Comparison of ENCODE assay signal across 8 cellular contexts in genomic region chr19:38850976-38851621, GRCh38. TPM values are rescaled to one million over a fixed set of nuclear protein-coding genes. Genes with fewer than 3 reads are reported as not detected.
DNase-seq lines count a peak whose midpoint lies in the region; ATAC-seq and TF ChIP-seq lines count a peak whose summit lies in the region.

No MANE protein-coding gene starts in this region.

- H3K4ac ChIP-seq in IMR-90 (ENCODE audit: low read depth, low read length) = peak overlapping the region; percentile 84

- H3K4me1 Mint-ChIP-seq in activated naive CD4-positive, alpha-beta T cell treated with anti-CD3 and anti-CD28 coated beads for 36 hours (ENCODE audit: low read depth) = peaks cover 38% of the 10 kb centered on the region

- H3K4me3 ChIP-seq in IMR-90 (ENCODE audit: insufficient read depth, low read depth, low read length) = peak overlapping the region; percentile 49
- peak overlapping the region; percentile 47 to 95 (median 86) for H3K4me3 ChIP-seq in heart right ventricle

- H3K14ac ChIP-seq in IMR-90 (replicated peaks; ENCODE audit: low read depth, low read length) = peak overlapping the region; percentile 77

- H3K23ac ChIP-seq in IMR-90 (ENCODE audit: low read depth, low read length) = peak overlapping the region; percentile 84

- no peak for TF ChIP-seq RAD21 in IMR-90 (IDR thresholded peaks at IDR 0.05; ENCODE audit: low read length)

- peak overlapping the region; percentile 94 for H2AFZ ChIP-seq in IMR-90 (replicated peaks; ENCODE audit: low read length, poor library complexity)

- no TSS peak for BruUV-seq in IMR-90 (replicated peaks; lab: Mats Ljungman, UMichigan)

- H3K4me3 Mint-ChIP-seq in activated naive CD4-positive, alpha-beta T cell treated with anti-CD3 and anti-CD28 coated beads for 36 hours = peak overlapping the region; percentile 91

- H2BK5ac ChIP-seq in IMR-90 (ENCODE audit: low read depth, low read length, poor library complexity, severe bottlenecking) = peak overlapping the region; percentile 85

- H3K18ac ChIP-seq in IMR-90 (ENCODE audit: low read depth, low read length) = peak overlapping the region; percentile 58; the same call in 1 of the 2 replicates

- no peak for DNase-seq in IMR-90
- peak; percentile 59 for DNase-seq in activated naive CD4-positive, alpha-beta T cell treated with anti-CD3 and anti-CD28 coated beads for 36 hours
- DNase-seq in heart right ventricle = peak; percentile 39 to 48
- DNase-seq in putamen (ENCODE audit: low spot score) = peak; percentile 41
- DNase-seq in NOMO-1 treated with dmso at 0.1 percent for 144 hours (lab: John Stamatoyannopoulos, UW; ENCODE audit: unreplicated experiment) = no peak
- no peak for DNase-seq in AG20443 (ENCODE audit: low spot score)
- DNase-seq in NCI-H1048 (lab: John Stamatoyannopoulos, UW) = no peak

- peak overlapping the region; percentile 100 for H3K27ac ChIP-seq in 22Rv1
- H3K27ac ChIP-seq in IMR-90 (ENCODE audit: insufficient read depth, low read length) = peak overlapping the region; percentile 71
- peak overlapping the region; percentile 94 to 100 (median 99) for H3K27ac ChIP-seq in heart right ventricle

- H3K9me1 ChIP-seq in IMR-90 (ENCODE audit: insufficient read depth, low read length) = peaks cover 9% of the 10 kb centered on the region

- peak overlapping the region; percentile 51 to 94 for H4K8ac ChIP-seq in IMR-90 (ENCODE audit: low read depth in 2 of 2, low read length in 2 of 2)

- H4K5ac ChIP-seq in IMR-90 (ENCODE audit: low read depth, low read length) = peak overlapping the region; percentile 52

- WGBS in IMR-90 (ENCODE audit: extremely low coverage in 2 of 2, insufficient read length in 1 of 2), 2 experiments = 3% methylated on average over 18 of the region's 40 CpGs; no CpG with 5 or more reads in 1 of the 2 experiments
- 2 to 5% methylated on average over 40 of the region's 40 CpGs for WGBS in heart right ventricle, 2 donors

- no peak for TF ChIP-seq POLR2A in IMR-90 (IDR thresholded peaks at IDR 0.05; ENCODE audit: low read depth, low read length)

- peak overlapping the region; percentile 86 for H3K4me2 ChIP-seq in IMR-90 (ENCODE audit: low read depth, low read length)

- no peaks in the 10 kb centered on the region for H3K27me3 Mint-ChIP-seq in activated naive CD4-positive, alpha-beta T cell treated with anti-CD3 and anti-CD28 coated beads for 36 hours (ENCODE audit: low read depth)

- peaks cover 15% of the 10 kb centered on the region for H3K4me1 ChIP-seq in IMR-90 (ENCODE audit: control insufficient read depth, insufficient read depth, low read length)
- peaks cover 17 to 49% (median 40%) of the 10 kb centered on the region in 9 donors for H3K4me1 ChIP-seq in heart right ventricle

- H2BK120ac ChIP-seq in IMR-90 (ENCODE audit: low read depth, low read length) = peak overlapping the region; percentile 77

- H3K9me3 Mint-ChIP-seq in activated naive CD4-positive, alpha-beta T cell treated with anti-CD3 and anti-CD28 coated beads for 36 hours = no peaks in the 10 kb centered on the region

- H2BK20ac ChIP-seq in IMR-90 (ENCODE audit: low read depth, low read length) = no peak overlapping the region

- H2BK15ac ChIP-seq in IMR-90 (ENCODE audit: low read depth, low read length) = peak overlapping the region; percentile 3; the same call in 1 of the 3 replicates

- H3K9me3 ChIP-seq in IMR-90 (ENCODE audit: control insufficient read depth, insufficient read depth, low read length) = no peaks in the 10 kb centered on the region
- no peaks in the 10 kb centered on the region for H3K9me3 ChIP-seq in heart right ventricle

- H4K91ac ChIP-seq in IMR-90 (ENCODE audit: insufficient read depth, low read depth, low read length) = peak overlapping the region; percentile 88

- peaks cover 14% of the 10 kb centered on the region for H3K36me3 ChIP-seq in IMR-90 (ENCODE audit: control insufficient read depth, insufficient read depth, low read length)
- H3K36me3 ChIP-seq in heart right ventricle = peaks cover 0 to 25% (median 17%) of the 10 kb centered on the region in 9 donors

- CTCF ChIA-PET in IMR-90 (lab: Yijun Ruan, JAX) = interaction anchor here (0.6 kb wide), 1 partner anchor 18 kb away, joined by 3 read pairs; no protein-coding TSS in a partner anchor
- CTCF ChIA-PET in activated naive CD4-positive, alpha-beta T cell treated with anti-CD3 and anti-CD28 coated beads for 36 hours (lab: Charles Lee) = interaction anchor here (0.7 to 2.4 kb wide), 3 partner anchors 18 to 37 kb away, joined by 3 to 13 read pairs (median 3); no protein-coding TSS in a partner anchor

- intact Hi-C loops in IMR-90 (cut with micrococcal nuclease) (loop anchor here (1.0 kb wide), 2 partner anchors 48 to 79 kb away; partner anchors contain the start of genes MRPS12, NFKBIB, SARS2 and SIRT2), heart right ventricle (cut with DNase I) (loop anchor here in 5 of 10 donors (1.0 to 5.0 kb wide), 4 partner anchors 20 to 48 kb away; partner anchors contain the start of genes NFKBIB (in 4 of the 5), SIRT2 (in 4 of the 5) and ECH1 (in 1 of the 5))
- intact Hi-C loops in activated naive CD4-positive, alpha-beta T cell treated with anti-CD3 and anti-CD28 coated beads for 36 hours (cut with micrococcal nuclease) = loop anchor here (1.0 to 10.0 kb wide), 11 partner anchors 14 to 589 kb away; partner anchors contain the start of genes ACTN4, ECH1, GMFG and MRPS12

- H3K27me3 ChIP-seq in IMR-90 (ENCODE audit: control insufficient read depth, insufficient read depth, low read length) (no peaks in the 10 kb centered on the region), heart right ventricle (no peaks in the 10 kb centered on the region)

- in situ Hi-C loops in IMR-90 (cut with MboI; ENCODE audit: low sequenced_read_pairs) = no loop called here

- POLR2A ChIA-PET in IMR-90 (lab: Charles Lee; ENCODE audit: unreplicated experiment) = no interaction called here

- H3K79me1 ChIP-seq in IMR-90 (ENCODE audit: low read depth in 1 of 2, low read length in 2 of 2) = peaks cover 7 to 47% of the 10 kb centered on the region in 2 experiments; a peak in 3 of 4 replicates

- peak overlapping the region; percentile 99 for H2AK5ac ChIP-seq in IMR-90 (ENCODE audit: low read depth, low read length)

- peak overlapping the region; percentile 96 for H3K27ac Mint-ChIP-seq in activated naive CD4-positive, alpha-beta T cell treated with anti-CD3 and anti-CD28 coated beads for 36 hours

- H3K9ac ChIP-seq in IMR-90 (ENCODE audit: low read depth, low read length) = peak overlapping the region; percentile 71

- peak overlapping the region; percentile 96 for H2AK9ac ChIP-seq in IMR-90 (replicated peaks; ENCODE audit: low read depth, low read length, poor library complexity)

- no peak for ATAC-seq in IMR-90 (ENCODE audit: low read depth)
- ATAC-seq in heart right ventricle = peak in 1 of 8 donors; percentile 8

- dilution Hi-C loops in IMR-90 (cut with HindIII; ENCODE audit: low sequenced_read_pairs, unreplicated experiment) = no loop called here

- TF ChIP-seq CTCF in 22Rv1 (IDR thresholded peaks at IDR 0.05) (no peak), IMR-90 (conservative IDR thresholded peaks at IDR 0.05; ENCODE audit: low read depth, low read length) (no peak), heart right ventricle (IDR thresholded peaks at IDR 0.05) (no peak)

- peaks cover 30% of the 10 kb centered on the region for H4K20me1 ChIP-seq in IMR-90 (ENCODE audit: insufficient read depth, low read length)

- peaks cover 33% of the 10 kb centered on the region for H3K36me3 Mint-ChIP-seq in activated naive CD4-positive, alpha-beta T cell treated with anti-CD3 and anti-CD28 coated beads for 36 hours (ENCODE audit: low read depth)

- H3K56ac ChIP-seq in IMR-90 (ENCODE audit: extremely low read depth, insufficient read depth, low read length) = peak overlapping the region; percentile 74

RNA-seq across cellular contexts. Expression of gene HNRNPL, which starts 1.3 kb away (rescaled TPM):
- total RNA-seq in IMR-90 (2012; rRNA removed) = 316 and 429 TPM in 2 replicates
- 277 and 280 TPM in 2 replicates for polyA plus RNA-seq in IMR-90 (2012; rRNA removed)
- polyA plus RNA-seq in IMR-90 (2012; cell fraction: cytosol; rRNA removed) = 159 and 260 TPM in 2 replicates
- 202 and 318 TPM in 2 replicates for polyA plus RNA-seq in IMR-90 (2012; cell fraction: nucleus; rRNA removed; ENCODE audit: low replicate concordance)
- 100 to 1,000 TPM; 777 to 829 TPM for total RNA-seq in activated naive CD4-positive, alpha-beta T cell treated with anti-CD3 and anti-CD28 coated beads for 36 hours
- total RNA-seq in heart right ventricle = 100 to 1,000 TPM; 134 to 196 (median 170) TPM
- polyA plus RNA-seq in heart right ventricle = 100 to 1,000 TPM; 130 to 181 TPM

RNA-seq across cellular contexts. Expression of gene ECH1, which starts 19.5 kb away (rescaled TPM):
- total RNA-seq in IMR-90 (2012; rRNA removed) (15.0 and 15.6 TPM in 2 replicates), heart right ventricle (100 to 1,000 TPM; 418 to 987 (median 671) TPM)
- polyA plus RNA-seq in IMR-90 (2012; rRNA removed) (62.1 and 62.3 TPM in 2 replicates), heart right ventricle (1,000 to 10,000 TPM in 1 of 2 donors, 100 to 1,000 TPM in 1; 446 to 1,208 TPM)
- polyA plus RNA-seq in IMR-90 (2012; cell fraction: cytosol; rRNA removed) = 91.1 and 125 TPM in 2 replicates
- 56.4 and 61.3 TPM in 2 replicates for polyA plus RNA-seq in IMR-90 (2012; cell fraction: nucleus; rRNA removed; ENCODE audit: low replicate concordance)
- 100 to 1,000 TPM; 137 to 145 TPM for total RNA-seq in activated naive CD4-positive, alpha-beta T cell treated with anti-CD3 and anti-CD28 coated beads for 36 hours

RNA-seq across cellular contexts. Expression of gene RINL, which starts 27.0 kb away (rescaled TPM):
- total RNA-seq in IMR-90 (2012; rRNA removed) (0.72 and 0.83 TPM in 2 replicates), heart right ventricle (1 to 10 TPM; 1.6 to 7.0 (median 2.8) TPM)
- polyA plus RNA-seq in IMR-90 (2012; rRNA removed) (1.2 and 1.9 TPM in 2 replicates), heart right ventricle (10 to 100 TPM in 1 of 2 donors, 1 to 10 TPM in 1; 4.6 to 14.5 TPM)
- 1.00 and 1.0 TPM in 2 replicates for polyA plus RNA-seq in IMR-90 (2012; cell fraction: cytosol; rRNA removed)
- 1.5 and 1.7 TPM in 2 replicates for polyA plus RNA-seq in IMR-90 (2012; cell fraction: nucleus; rRNA removed; ENCODE audit: low replicate concordance)
- total RNA-seq in activated naive CD4-positive, alpha-beta T cell treated with anti-CD3 and anti-CD28 coated beads for 36 hours = 100 to 1,000 TPM; 107 to 117 TPM

RNA-seq across cellular contexts. Expression of gene LGALS4, which starts 38.4 kb away (rescaled TPM):
- total RNA-seq in IMR-90 (2012; rRNA removed) (not detected in 2 replicates), heart right ventricle (1 to 10 TPM in 2 of 10 donors, under 1 TPM in 6, not detected in 2; 0.16 to 2.0 (median 0.81) TPM)
- polyA plus RNA-seq in IMR-90 (2012; rRNA removed) (0.10 and 0.29 TPM in 2 replicates), heart right ventricle (1 to 10 TPM in 1 of 2 donors, under 1 TPM in 1; 0.30 to 2.6 TPM)
- not detected in 2 replicates for polyA plus RNA-seq in IMR-90 (2012; cell fraction: cytosol; rRNA removed)
- polyA plus RNA-seq in IMR-90 (2012; cell fraction: nucleus; rRNA removed; ENCODE audit: low replicate concordance) = 1.2 and 1.3 TPM in 2 replicates
- total RNA-seq in activated naive CD4-positive, alpha-beta T cell treated with anti-CD3 and anti-CD28 coated beads for 36 hours = not detected

RNA-seq across cellular contexts. Expression of gene SIRT2, which starts 48.3 kb away (rescaled TPM):
- 37.5 and 43.0 TPM in 2 replicates for total RNA-seq in IMR-90 (2012; rRNA removed)
- 50.0 and 53.8 TPM in 2 replicates for polyA plus RNA-seq in IMR-90 (2012; rRNA removed)
- 40.9 and 52.4 TPM in 2 replicates for polyA plus RNA-seq in IMR-90 (2012; cell fraction: cytosol; rRNA removed)
- polyA plus RNA-seq in IMR-90 (2012; cell fraction: nucleus; rRNA removed; ENCODE audit: low replicate concordance) = 123 and 126 TPM in 2 replicates
- total RNA-seq in activated naive CD4-positive, alpha-beta T cell treated with anti-CD3 and anti-CD28 coated beads for 36 hours = 10 to 100 TPM; 18.2 to 19.6 TPM
- total RNA-seq in heart right ventricle = 100 to 1,000 TPM in 1 of 10 donors, 10 to 100 TPM in 9; 51.7 to 103 (median 72.6) TPM
- 10 to 100 TPM; 46.3 to 86.0 TPM for polyA plus RNA-seq in heart right ventricle

Comparison
In these comparisons a context has a peak if more than half of its experiments do, and no peak if none do; other contexts are left out.
1. DNase-seq: peak in activated naive CD4-positive, alpha-beta T cell treated with anti-CD3 and anti-CD28 coated beads for 36 hours (single experiment), heart right ventricle (2 of 2) and putamen (single experiment); none in IMR-90 (single experiment), NOMO-1 treated with dmso at 0.1 percent for 144 hours (single experiment), AG20443 (single experiment) and NCI-H1048 (single experiment).
2. RNA of gene RINL, which starts 27.0 kb away (total RNA-seq): 107 to 117 TPM in activated naive CD4-positive, alpha-beta T cell treated with anti-CD3 and anti-CD28 coated beads for 36 hours; 1.6 to 7.0 TPM in heart right ventricle and 0.72 to 0.83 TPM in IMR-90; every median in the first group is over 10 times any median in the second.
3. Peak in every context shown above with its lines, with median percentiles within 50 percentile points of each other: H3K27ac ChIP-seq.